In genomic region chr3:94098487-94098886, GRCh38 we compare ENCODE assay signal across 16 cellular contexts. TPM values are rescaled to one million over a fixed set of nuclear protein-coding genes. Genes with fewer than 3 reads are reported as not detected.
DNase-seq lines count a peak whose midpoint lies in the region; ATAC-seq, FAIRE-seq and TF ChIP-seq lines count a peak whose summit lies in the region.
"Had no signal": no experiment of that assay in that cellular context is flagged by ENCODE, and none has a peak within 500 bp of the region (broad histone marks: within the 10 kb centered on the region; RNA-seq: fewer than 3 reads in every experiment).

No MANE protein-coding gene starts in this region.

- intact Hi-C loops in endothelial cell of umbilical vein (cut with micrococcal nuclease): no loop called here

- no peaks in the 10 kb centered on the region for H3K27me3 ChIP-seq in endothelial cell of umbilical vein (ENCODE audit: control insufficient read depth in 2 of 2, insufficient read depth in 2 of 2, low read length in 2 of 2)
- no peaks in the 10 kb centered on the region for H3K27me3 ChIP-seq in neuronal stem cell (ENCODE audit: control insufficient read depth in 3 of 3, insufficient read depth in 3 of 3, low read depth in 1 of 3, low read length in 3 of 3)

- H3K4me3 ChIP-seq in endothelial cell of umbilical vein (replicated peaks in 1 of 3; ENCODE audit: insufficient read depth in 1 of 3, low read depth in 1 of 3, low read length in 3 of 3): no peak overlapping the region
- no peak overlapping the region for H3K4me3 ChIP-seq in neuronal stem cell (ENCODE audit: low read length in 2 of 2)
- H3K4me3 ChIP-seq: A549 had no signal

- H4K8ac ChIP-seq in neuronal stem cell (ENCODE audit: low read depth, low read length): no peak overlapping the region

- no peak overlapping the region for H2BK12ac ChIP-seq in neuronal stem cell (ENCODE audit: low read length)

- H3K36me3 ChIP-seq in endothelial cell of umbilical vein (ENCODE audit: control insufficient read depth in 2 of 2, extremely low read depth in 1 of 2, insufficient read depth in 2 of 2, low read length in 2 of 2): peaks cover 0 to 6% of the 10 kb centered on the region in 2 experiments
- peaks cover 2 to 88% of the 10 kb centered on the region in 2 donors for H3K36me3 ChIP-seq in neuronal stem cell (replicated peaks in 1 of 2; ENCODE audit: control insufficient read depth in 2 of 2, insufficient read depth in 2 of 2, low read length in 2 of 2)

- H3K23ac ChIP-seq in neuronal stem cell (ENCODE audit: low read depth, low read length, poor library complexity): no peak overlapping the region

- H3K4me1 Mint-ChIP-seq in activated T-cell treated with anti-CD3 and anti-CD28 coated beads, Interleukin-2, amount 50 U/mL, for 72 hours (ENCODE audit: low read depth): peaks cover 6% of the 10 kb centered on the region

- H4K20me1 ChIP-seq in endothelial cell of umbilical vein (replicated peaks; ENCODE audit: control insufficient read depth, extremely low read depth, insufficient read depth, low read length): no peaks in the 10 kb centered on the region

- peaks cover 5 to 19% of the 10 kb centered on the region in 2 donors for H3K36me3 Mint-ChIP-seq in activated T-cell treated with anti-CD3 and anti-CD28 coated beads, Interleukin-2, amount 50 U/mL, for 72 hours (ENCODE audit: insufficient read depth in 2 of 2)

- no peak overlapping the region for H2AK5ac ChIP-seq in neuronal stem cell (ENCODE audit: low read depth, low read length)

- H2AFZ ChIP-seq in endothelial cell of umbilical vein (ENCODE audit: low read depth, low read length) (peak overlapping the region; percentile 44), neuronal stem cell (ENCODE audit: low read length) (no peak overlapping the region)

- no peak overlapping the region for H3K4me3 Mint-ChIP-seq in activated T-cell treated with anti-CD3 and anti-CD28 coated beads, Interleukin-2, amount 50 U/mL, for 72 hours

- no peak overlapping the region for H3K4ac ChIP-seq in neuronal stem cell (ENCODE audit: low read length)

- no TSS peak for BruUV-seq in endothelial cell of umbilical vein (replicated peaks; lab: Mats Ljungman, UMichigan)

- CTCF ChIA-PET in endothelial cell of umbilical vein (lab: Charles Lee): interaction anchor here (2.2 kb wide), 1 partner anchor 29 kb away, joined by 7 read pairs; no protein-coding TSS in a partner anchor

- H3K4me1 ChIP-seq in endothelial cell of umbilical vein (ENCODE audit: control insufficient read depth, extremely low read depth, insufficient read depth, low read length): peaks cover 7% of the 10 kb centered on the region
- H3K4me1 ChIP-seq in neuronal stem cell (ENCODE audit: control insufficient read depth in 2 of 2, insufficient read depth in 1 of 2, low read depth in 1 of 2, low read length in 2 of 2): no peaks in the 10 kb centered on the region
- H3K4me1 ChIP-seq: A549 had no signal

- H2BK15ac ChIP-seq in neuronal stem cell (ENCODE audit: low read length): no peak overlapping the region

- ATAC-seq in activated T-cell treated with anti-CD3 and anti-CD28 coated beads, Interleukin-2, amount 50 U/mL, for 72 hours (replicated peaks in 1 of 2): peak in 1 of 2 donors; percentile 35
- no peak for ATAC-seq in GM21526 (IDR thresholded peaks at IDR 0.05; ENCODE audit: low FRiP score, unreplicated experiment)

- no peak for FAIRE-seq in endothelial cell of umbilical vein (lab: Jason Lieb, UNC)
- FAIRE-seq: A549, astrocyte, urothelium cell line had no signal

- H3K79me1 ChIP-seq in neuronal stem cell (ENCODE audit: low read depth, low read length): peaks cover 2% of the 10 kb centered on the region

- dilution Hi-C loops in endothelial cell of umbilical vein (cut with MboI; ENCODE audit: extremely low pct_ligation_motif_present, low sequenced_read_pairs): no loop called here

- no CpG with 5 or more reads among the region's 3 CpGs for WGBS in neuronal stem cell (ENCODE audit: extremely low coverage in 2 of 2, insufficient read length in 2 of 2, insufficient replicate concordance in 1 of 2), 2 donors

- no peaks in the 10 kb centered on the region for H3K9me3 ChIP-seq in endothelial cell of umbilical vein (replicated peaks; ENCODE audit: control insufficient read depth, insufficient read depth, low read length)
- H3K9me3 ChIP-seq in neuronal stem cell (replicated peaks in 1 of 2; ENCODE audit: control insufficient read depth in 2 of 2, insufficient read depth in 1 of 2, low read depth in 1 of 2, low read length in 2 of 2): no peaks in the 10 kb centered on the region
- H3K9me3 ChIP-seq: A549 had no signal

- POLR2A ChIA-PET in endothelial cell of umbilical vein (lab: Charles Lee): no interaction called here

- no peaks in the 10 kb centered on the region for H3K27me3 Mint-ChIP-seq in activated T-cell treated with anti-CD3 and anti-CD28 coated beads, Interleukin-2, amount 50 U/mL, for 72 hours (ENCODE audit: low read depth)

- H3K4me2 ChIP-seq in endothelial cell of umbilical vein (ENCODE audit: insufficient read depth, low read length): peak overlapping the region; percentile 24
- no peak overlapping the region for H3K4me2 ChIP-seq in neuronal stem cell (ENCODE audit: insufficient read depth, low read length, poor library complexity, severe bottlenecking)
- H3K4me2 ChIP-seq: A549 had no signal

- H3K9ac ChIP-seq in endothelial cell of umbilical vein (replicated peaks; ENCODE audit: extremely low read depth, insufficient read depth, low read length) (no peak overlapping the region), neuronal stem cell (ENCODE audit: low read depth, low read length, poor library complexity) (no peak overlapping the region)

- no peak for TF ChIP-seq CTCF in endothelial cell of umbilical vein (IDR thresholded peaks at IDR 0.05; ENCODE audit: extremely low read depth in 1 of 2, insufficient read depth in 1 of 2, low read depth in 1 of 2, low read length in 2 of 2)

- H2BK120ac ChIP-seq in neuronal stem cell (ENCODE audit: low read depth, low read length): no peak overlapping the region

- H4K91ac ChIP-seq in neuronal stem cell (ENCODE audit: low read depth, low read length, poor library complexity): no peak overlapping the region

- H3K9me3 Mint-ChIP-seq in activated T-cell treated with anti-CD3 and anti-CD28 coated beads, Interleukin-2, amount 50 U/mL, for 72 hours: no peaks in the 10 kb centered on the region

- H3K18ac ChIP-seq in neuronal stem cell (ENCODE audit: low read length): no peak overlapping the region

- TF ChIP-seq POLR2A in endothelial cell of umbilical vein (IDR thresholded peaks at IDR 0.05; ENCODE audit: low read depth, low read length): no peak

- no peaks in the 10 kb centered on the region for H3K9me1 ChIP-seq in endothelial cell of umbilical vein (replicated peaks; ENCODE audit: control insufficient read depth, extremely low read depth, insufficient read depth, low read length)

- H3K79me2 ChIP-seq in endothelial cell of umbilical vein (ENCODE audit: control insufficient read depth, insufficient read depth, low read length): no peaks in the 10 kb centered on the region

- DNase-seq in activated T-cell treated with anti-CD3 and anti-CD28 coated beads, Interleukin-2, amount 50 U/mL, for 72 hours: no peak
- DNase-seq in activated T-cell treated with anti-CD3 and anti-CD28 coated beads, Interleukin-2, amount 50 U/mL, for 1 hour: no peak
- peak; percentile 52 for DNase-seq in NOMO-1 treated with DMSO at 0.1 percent for 48 hours (lab: John Stamatoyannopoulos, UW; ENCODE audit: unreplicated experiment)
- DNase-seq in endothelial cell of umbilical vein (ENCODE audit: low read depth, low spot score): peak; percentile 5
- peak; percentile 9 for DNase-seq in pons (ENCODE audit: low spot score)
- DNase-seq in activated CD8-positive, alpha-beta memory T cell treated with anti-CD3 and anti-CD28 coated beads for 24 hours: no peak
- DNase-seq in neuronal stem cell (ENCODE audit: low spot score): no peak
- DNase-seq: activated CD4-positive, alpha-beta T cell treated with anti-CD3 and anti-CD28 coated beads for 1 hour; DMS 273 treated with DMSO at 0.1 percent for 48 hours; KG1; NCI-H2081 treated with DMSO at 0.1 percent for 48 hours; nucleus accumbens had no signal

- H2BK5ac ChIP-seq in neuronal stem cell (ENCODE audit: low read length): no peak overlapping the region

- no peak overlapping the region for H3K27ac ChIP-seq in endothelial cell of umbilical vein (ENCODE audit: insufficient read depth, low read depth, low read length)
- H3K27ac ChIP-seq in neuronal stem cell (replicated peaks; ENCODE audit: low read length): no peak overlapping the region
- H3K27ac ChIP-seq: A549 had no signal

- H3K14ac ChIP-seq in neuronal stem cell (ENCODE audit: low read length): no peak overlapping the region

- peak overlapping the region; percentile 62 for H3K27ac Mint-ChIP-seq in activated T-cell treated with anti-CD3 and anti-CD28 coated beads, Interleukin-2, amount 50 U/mL, for 72 hours

RNA-seq across cellular contexts. Expression of gene NSUN3, which starts 35.6 kb away (rescaled TPM):
- 10 to 100 TPM; 18.4 to 19.4 TPM for total RNA-seq in activated T-cell treated with anti-CD3 and anti-CD28 coated beads, Interleukin-2, amount 50 U/mL, for 72 hours
- 10.7 and 11.6 TPM in 2 replicates for total RNA-seq in endothelial cell of umbilical vein
- polyA plus RNA-seq in endothelial cell of umbilical vein: 3.4 and 3.8 TPM in 2 replicates
- polyA plus RNA-seq in endothelial cell of umbilical vein (2011; cell fraction: cytosol; rRNA removed): 3.9 and 4.2 TPM in 2 replicates
- polyA plus RNA-seq in endothelial cell of umbilical vein (2011; cell fraction: nucleus; rRNA removed): 8.2 and 9.1 TPM in 2 replicates
- 6.9 and 7.0 TPM in 2 replicates for polyA plus RNA-seq in endothelial cell of umbilical vein (2012)
- 12.8 and 20.7 TPM in 2 replicates for polyA minus RNA-seq in endothelial cell of umbilical vein
- 7.2 TPM for polyA minus RNA-seq in endothelial cell of umbilical vein (2011; cell fraction: cytosol; rRNA and poly(A)+ RNA removed)
- 38.9 and 51.2 TPM in 2 replicates for polyA minus RNA-seq in endothelial cell of umbilical vein (2011; cell fraction: nucleus; rRNA and poly(A)+ RNA removed)
- polyA plus RNA-seq in neuronal stem cell (2013, experiment 1 of 2): 7.8 TPM
- 8.0 TPM for polyA plus RNA-seq in neuronal stem cell (2013, experiment 2 of 2)

RNA-seq across cellular contexts. Expression of gene DHFR2, which starts 35.8 kb away (rescaled TPM):
- 1 to 10 TPM; 8.1 to 9.3 TPM for total RNA-seq in activated T-cell treated with anti-CD3 and anti-CD28 coated beads, Interleukin-2, amount 50 U/mL, for 72 hours
- total RNA-seq in endothelial cell of umbilical vein: 2.1 and 2.2 TPM in 2 replicates
- 0.48 and 0.65 TPM in 2 replicates for polyA plus RNA-seq in endothelial cell of umbilical vein
- polyA plus RNA-seq in endothelial cell of umbilical vein (2011; cell fraction: cytosol; rRNA removed): 0.74 and 0.75 TPM in 2 replicates
- polyA plus RNA-seq in endothelial cell of umbilical vein (2011; cell fraction: nucleus; rRNA removed): 0.82 and 1.0 TPM in 2 replicates
- polyA plus RNA-seq in endothelial cell of umbilical vein (2012): 2.0 and 3.4 TPM in 2 replicates
- polyA minus RNA-seq in endothelial cell of umbilical vein: 1.1 and 1.9 TPM in 2 replicates
- polyA minus RNA-seq in endothelial cell of umbilical vein (2011; cell fraction: cytosol; rRNA and poly(A)+ RNA removed): 1.2 TPM
- polyA minus RNA-seq in endothelial cell of umbilical vein (2011; cell fraction: nucleus; rRNA and poly(A)+ RNA removed): 0.77 and 1.1 TPM in 2 replicates
- 4.7 TPM for polyA plus RNA-seq in neuronal stem cell (2013, experiment 1 of 2)
- polyA plus RNA-seq in neuronal stem cell (2013, experiment 2 of 2): 4.9 TPM

Comparison
In these comparisons a context has a peak if more than half of its experiments do, and no peak if none do; other contexts are left out.
1. DNase-seq: peak in NOMO-1 treated with DMSO at 0.1 percent for 48 hours (single experiment), endothelial cell of umbilical vein (single experiment) and pons (single experiment); none in activated T-cell treated with anti-CD3 and anti-CD28 coated beads, Interleukin-2, amount 50 U/mL, for 72 hours (0 of 2), activated T-cell treated with anti-CD3 and anti-CD28 coated beads, Interleukin-2, amount 50 U/mL, for 1 hour (single experiment), activated CD8-positive, alpha-beta memory T cell treated with anti-CD3 and anti-CD28 coated beads for 24 hours (single experiment) and neuronal stem cell (single experiment).